10 cellular contexts compared by ENCODE assay signal in genomic region chr12:10501031-10501430, GRCh38. TPM values are rescaled to one million over a fixed set of nuclear protein-coding genes. Genes with fewer than 3 reads are reported as not detected.
DNase-seq lines count a peak whose midpoint lies in the region; ATAC-seq and TF ChIP-seq lines count a peak whose summit lies in the region.
"Had no signal": no experiment of that assay in that cellular context is flagged by ENCODE, and none has a peak within 500 bp of the region (broad histone marks: within the 10 kb centered on the region; RNA-seq: fewer than 3 reads in every experiment).

No MANE protein-coding gene starts in this region.

- ATAC-seq in RWPE2 (ENCODE audit: low read depth), result no peak
- no peak for ATAC-seq in left colon
- no peak for ATAC-seq in HG03442 (IDR thresholded peaks at IDR 0.05; ENCODE audit: unreplicated experiment)

- in situ Hi-C loops in ACHN (cut with HindIII; ENCODE audit: low pct_ligation_motif_present, low pct_unique_long_range_greater_than_20kb, low sequenced_read_pairs) (no loop called here), GM13977 (cut with MboI; ENCODE audit: low pct_unique_long_range_greater_than_20kb, low sequenced_read_pairs, unreplicated experiment) (no loop called here)

- TF ChIP-seq CTCF in GM13977 (IDR thresholded peaks at IDR 0.05; ENCODE audit: extremely low read depth, insufficient read depth, missing control alignments) (peak; percentile 16), RWPE2 (IDR thresholded peaks at IDR 0.05; ENCODE audit: poor library complexity, severe bottlenecking) (peak; percentile 52), foreskin fibroblast (IDR thresholded peaks at IDR 0.05; ENCODE audit: low read depth, low read length) (peak; percentile 22)

- no peaks in the 10 kb centered on the region for H3K27me3 ChIP-seq in RWPE2 (ENCODE audit: insufficient read depth, poor library complexity, severe bottlenecking)

- H3K27ac ChIP-seq in RWPE2 (ENCODE audit: poor library complexity, severe bottlenecking), result no peak overlapping the region
- H3K27ac ChIP-seq: epithelial cell of prostate had no signal

- H3K4me1 ChIP-seq in RWPE2 (ENCODE audit: insufficient read depth, poor library complexity, severe bottlenecking), result no peaks in the 10 kb centered on the region

- intact Hi-C loops in left colon (cut with DNase I, micrococcal nuclease), result no loop called here

- no peaks in the 10 kb centered on the region for H3K36me3 ChIP-seq in RWPE2 (ENCODE audit: low read depth)

- H3K4me3 ChIP-seq in RWPE2 (ENCODE audit: severe bottlenecking) (no peak overlapping the region), foreskin fibroblast (ENCODE audit: low read depth in 1 of 2, low read length in 2 of 2) (no peak overlapping the region)

- no peaks in the 10 kb centered on the region for H3K9me3 ChIP-seq in RWPE2 (ENCODE audit: severe bottlenecking)

- peak; percentile 58 for DNase-seq in ACHN
- DNase-seq in GM13977 (ENCODE audit: low spot score), result no peak
- DNase-seq in RWPE2 (ENCODE audit: low spot score), result no peak
- DNase-seq in foreskin fibroblast, result peak in 1 of 2 donors; percentile 20
- no peak for DNase-seq in foreskin melanocyte
- DNase-seq in left colon, result no peak
- DNase-seq in SIG-M5 (lab: John Stamatoyannopoulos, UW), result no peak
- DNase-seq: activated CD8-positive, alpha-beta memory T cell treated with anti-CD3 and anti-CD28 coated beads, Interleukin-2, amount 50 U/mL, for 48 hours had no signal

RNA-seq across cellular contexts. Expression of gene EIF2S3B, which starts 4.7 kb away (rescaled TPM):
- 1 to 10 TPM in 1 of 2 donors, under 1 TPM in 1; 0.61 to 2.1 TPM for total RNA-seq in left colon

RNA-seq across cellular contexts. Expression of gene KLRC1, which starts 47.9 kb away (rescaled TPM):
- 1 to 10 TPM; 1.0 to 2.0 TPM for total RNA-seq in left colon
